In the genomic region with DNA sequence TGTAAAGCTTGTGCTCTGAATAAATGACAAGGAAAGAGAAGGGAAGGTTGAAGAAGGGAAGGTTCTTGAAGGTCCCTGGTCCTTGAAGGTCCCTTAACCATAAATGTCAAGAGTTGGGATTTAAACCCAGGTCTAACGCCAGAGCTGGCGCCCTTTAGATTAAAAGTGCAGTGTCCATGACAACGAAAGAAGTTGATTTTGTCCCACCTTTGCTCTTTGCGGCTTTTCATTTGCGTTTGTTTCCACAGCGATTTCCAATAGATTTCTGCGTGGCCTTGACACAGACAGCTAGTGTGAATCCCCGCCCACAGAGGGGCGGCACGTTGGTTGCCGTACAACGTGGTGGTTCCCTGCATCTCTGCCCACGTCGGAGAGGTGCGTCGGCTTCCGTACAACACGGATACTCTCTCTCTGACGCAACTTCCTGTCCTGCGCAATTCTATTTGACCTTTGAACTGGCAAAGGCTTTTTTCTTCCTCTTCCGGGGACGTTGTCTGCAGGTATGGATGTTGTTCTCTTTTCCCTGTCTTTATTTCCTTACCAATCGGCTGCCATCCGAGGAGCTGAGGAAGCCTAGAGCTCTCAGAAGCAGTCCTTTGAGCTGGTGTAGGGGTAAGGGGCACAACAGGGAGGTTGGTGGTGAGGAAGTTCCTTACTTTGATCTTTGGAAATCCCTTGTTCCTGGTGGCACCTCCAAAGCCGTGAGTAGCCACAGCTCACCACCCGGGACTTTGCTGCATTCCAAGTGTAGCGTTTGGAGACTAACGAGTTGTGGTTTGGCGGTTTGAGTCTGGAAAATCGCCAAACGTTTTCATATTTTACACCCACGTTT, we compare ENCODE assay signal across 1 cellular context.
TF ChIP-seq lines count a peak whose summit lies in the region.

A gene (plus strand): TSS at position 476 of the 832 bp plus-strand sequence. CDS start 1,384 bp downstream, outside the sequence.

TF ChIP-seq in HepG2, 621 proteins besides CTCF, POLR2A, EP300 and RAD21 (continued from another document and continues in another):
- TF ChIP-seq SRSF9 (IDR thresholded peaks at IDR 0.05; ENCODE audit: borderline replicate concordance, insufficient read depth, low read depth, low read length, poor library complexity, severe bottlenecking) (no peak), TAF1 (CRISPR knock-in tag; IDR thresholded peaks at IDR 0.05) (peak; percentile 98), POLR2AphosphoS2 (IDR thresholded peaks at IDR 0.05; ENCODE audit: low read depth, low read length) (peak; percentile 95; the same call in 1 of the 2 replicates), ZNF678 (CRISPR knock-in tag; IDR thresholded peaks at IDR 0.05) (no peak), ZNF670 (CRISPR knock-in tag; IDR thresholded peaks at IDR 0.05; ENCODE audit: borderline replicate concordance) (no peak), HNF4G (IDR thresholded peaks at IDR 0.05; ENCODE audit: borderline replicate concordance, low read depth, low read length) (peak; percentile 70), HNF4G (CRISPR knock-in tag; IDR thresholded peaks at IDR 0.05; ENCODE audit: borderline replicate concordance, low read depth) (peak; percentile 69), NRL (CRISPR knock-in tag; IDR thresholded peaks at IDR 0.05; ENCODE audit: borderline replicate concordance) (peak; percentile 68; the same call in 1 of the 2 replicates), ZNF256 (CRISPR knock-in tag; conservative IDR thresholded peaks at IDR 0.05) (0 out of 2 replicates have a peak, but pooled peaks have one; percentile 27), TBL1XR1 (IDR thresholded peaks at IDR 0.05; ENCODE audit: borderline replicate concordance, low read length, partially characterized antibody) (peak; percentile 86), ELF3 (CRISPR knock-in tag; IDR thresholded peaks at IDR 0.05) (peak; percentile 98), ARNT2 (CRISPR knock-in tag; IDR thresholded peaks at IDR 0.05; ENCODE audit: low read depth) (0 out of 2 replicates have a peak, but pooled peaks have one; percentile 32), ZNF567 (CRISPR knock-in tag; IDR thresholded peaks at IDR 0.05; ENCODE audit: borderline replicate concordance) (peak; percentile 57; the same call in 1 of the 2 replicates), PPARG (CRISPR knock-in tag; conservative IDR thresholded peaks at IDR 0.05) (peak; percentile 78), ZNF878 (CRISPR knock-in tag; IDR thresholded peaks at IDR 0.05) (no peak), ZNF17 (CRISPR knock-in tag; IDR thresholded peaks at IDR 0.05) (no peak), ZNF788 (CRISPR knock-in tag; IDR thresholded peaks at IDR 0.05; ENCODE audit: borderline replicate concordance) (peak; percentile 94), ZNF619 (CRISPR knock-in tag; IDR thresholded peaks at IDR 0.05) (peak; percentile 87), ZFP37 (CRISPR knock-in tag; IDR thresholded peaks at IDR 0.05; ENCODE audit: borderline replicate concordance) (no peak), ZNF772 (CRISPR knock-in tag; IDR thresholded peaks at IDR 0.05) (peak; percentile 80; the same call in 1 of the 2 replicates), DNMT1 (CRISPR knock-in tag; IDR thresholded peaks at IDR 0.05) (no peak), ZFP1 (CRISPR knock-in tag; IDR thresholded peaks at IDR 0.05) (no peak), ZNF143 (CRISPR knock-in tag; IDR thresholded peaks at IDR 0.05) (no peak; the same call in 1 of the 2 replicates), TAF15 (IDR thresholded peaks at IDR 0.05; ENCODE audit: low read depth, low read length, poor library complexity, severe bottlenecking) (no peak), PHB2 (IDR thresholded peaks at IDR 0.05; ENCODE audit: partially characterized antibody) (no peak), HOXA9 (CRISPR knock-in tag; IDR thresholded peaks at IDR 0.05; ENCODE audit: borderline replicate concordance) (no peak), HOXA7 (CRISPR knock-in tag; IDR thresholded peaks at IDR 0.05) (no peak), FOXC1 (CRISPR knock-in tag; IDR thresholded peaks at IDR 0.05; ENCODE audit: borderline replicate concordance) (peak; percentile 91), HHEX (CRISPR knock-in tag; IDR thresholded peaks at IDR 0.05) (0 out of 2 replicates have a peak, but pooled peaks have one; percentile 8), SRSF1 (optimal IDR thresholded peaks at IDR 0.05; ENCODE audit: low read depth, low read length) (peak; percentile 69), KAT8 (CRISPR knock-in tag; IDR thresholded peaks at IDR 0.05) (peak; percentile 97), KLF12 (CRISPR knock-in tag; IDR thresholded peaks at IDR 0.05; ENCODE audit: borderline replicate concordance) (0 out of 2 replicates have a peak, but pooled peaks have one; percentile 30), PHF20 (CRISPR knock-in tag; IDR thresholded peaks at IDR 0.05) (peak; percentile 95), SRSF4 (IDR thresholded peaks at IDR 0.05; ENCODE audit: low read depth, low read length, poor library complexity, severe bottlenecking) (no peak), HOXA3 (CRISPR knock-in tag; IDR thresholded peaks at IDR 0.05) (peak; percentile 50; the same call in 1 of the 2 replicates), RAD51 (IDR thresholded peaks at IDR 0.05; ENCODE audit: borderline replicate concordance) (no peak), HMG20B (CRISPR knock-in tag; conservative IDR thresholded peaks at IDR 0.05) (peak; percentile 45; the same call in 1 of the 2 replicates), JUN (CRISPR knock-in tag; IDR thresholded peaks at IDR 0.05) (no peak), ZNF367 (CRISPR knock-in tag; IDR thresholded peaks at IDR 0.05; ENCODE audit: borderline replicate concordance) (no peak), KDM3A (CRISPR knock-in tag; IDR thresholded peaks at IDR 0.05; ENCODE audit: low read depth) (0 out of 2 replicates have a peak, but pooled peaks have one; percentile 48), TBX2 (CRISPR knock-in tag; IDR thresholded peaks at IDR 0.05; ENCODE audit: borderline replicate concordance) (peak; percentile 85), FOXA1 (IDR thresholded peaks at IDR 0.05) (no peak), FOXA1 (CRISPR knock-in tag; IDR thresholded peaks at IDR 0.05) (0 out of 2 replicates have a peak, but pooled peaks have one; percentile 4), ZNF615 (CRISPR knock-in tag; IDR thresholded peaks at IDR 0.05; ENCODE audit: borderline replicate concordance) (peak; percentile 82; the same call in 1 of the 2 replicates), ZNF205 (CRISPR knock-in tag; IDR thresholded peaks at IDR 0.05) (0 out of 2 replicates have a peak, but pooled peaks have one; percentile 39), ZNF224 (CRISPR knock-in tag; IDR thresholded peaks at IDR 0.05) (peak; percentile 78; the same call in 1 of the 2 replicates), GZF1 (CRISPR knock-in tag; IDR thresholded peaks at IDR 0.05) (0 out of 2 replicates have a peak, but pooled peaks have one; percentile 19), ZNF883 (CRISPR knock-in tag; IDR thresholded peaks at IDR 0.05; ENCODE audit: not compliant biosample characterization) (peak; percentile 64)
- TF ChIP-seq, protein P1, sequence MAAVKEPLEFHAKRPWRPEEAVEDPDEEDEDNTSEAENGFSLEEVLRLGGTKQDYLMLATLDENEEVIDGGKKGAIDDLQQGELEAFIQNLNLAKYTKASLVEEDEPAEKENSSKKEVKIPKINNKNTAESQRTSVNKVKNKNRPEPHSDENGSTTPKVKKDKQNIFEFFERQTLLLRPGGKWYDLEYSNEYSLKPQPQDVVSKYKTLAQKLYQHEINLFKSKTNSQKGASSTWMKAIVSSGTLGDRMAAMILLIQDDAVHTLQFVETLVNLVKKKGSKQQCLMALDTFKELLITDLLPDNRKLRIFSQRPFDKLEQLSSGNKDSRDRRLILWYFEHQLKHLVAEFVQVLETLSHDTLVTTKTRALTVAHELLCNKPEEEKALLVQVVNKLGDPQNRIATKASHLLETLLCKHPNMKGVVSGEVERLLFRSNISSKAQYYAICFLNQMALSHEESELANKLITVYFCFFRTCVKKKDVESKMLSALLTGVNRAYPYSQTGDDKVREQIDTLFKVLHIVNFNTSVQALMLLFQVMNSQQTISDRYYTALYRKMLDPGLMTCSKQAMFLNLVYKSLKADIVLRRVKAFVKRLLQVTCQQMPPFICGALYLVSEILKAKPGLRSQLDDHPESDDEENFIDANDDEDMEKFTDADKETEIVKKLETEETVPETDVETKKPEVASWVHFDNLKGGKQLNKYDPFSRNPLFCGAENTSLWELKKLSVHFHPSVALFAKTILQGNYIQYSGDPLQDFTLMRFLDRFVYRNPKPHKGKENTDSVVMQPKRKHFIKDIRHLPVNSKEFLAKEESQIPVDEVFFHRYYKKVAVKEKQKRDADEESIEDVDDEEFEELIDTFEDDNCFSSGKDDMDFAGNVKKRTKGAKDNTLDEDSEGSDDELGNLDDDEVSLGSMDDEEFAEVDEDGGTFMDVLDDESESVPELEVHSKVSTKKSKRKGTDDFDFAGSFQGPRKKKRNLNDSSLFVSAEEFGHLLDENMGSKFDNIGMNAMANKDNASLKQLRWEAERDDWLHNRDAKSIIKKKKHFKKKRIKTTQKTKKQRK (IDR thresholded peaks at IDR 0.05; ENCODE audit: low read length), result no peak
- TF ChIP-seq, protein P2, sequence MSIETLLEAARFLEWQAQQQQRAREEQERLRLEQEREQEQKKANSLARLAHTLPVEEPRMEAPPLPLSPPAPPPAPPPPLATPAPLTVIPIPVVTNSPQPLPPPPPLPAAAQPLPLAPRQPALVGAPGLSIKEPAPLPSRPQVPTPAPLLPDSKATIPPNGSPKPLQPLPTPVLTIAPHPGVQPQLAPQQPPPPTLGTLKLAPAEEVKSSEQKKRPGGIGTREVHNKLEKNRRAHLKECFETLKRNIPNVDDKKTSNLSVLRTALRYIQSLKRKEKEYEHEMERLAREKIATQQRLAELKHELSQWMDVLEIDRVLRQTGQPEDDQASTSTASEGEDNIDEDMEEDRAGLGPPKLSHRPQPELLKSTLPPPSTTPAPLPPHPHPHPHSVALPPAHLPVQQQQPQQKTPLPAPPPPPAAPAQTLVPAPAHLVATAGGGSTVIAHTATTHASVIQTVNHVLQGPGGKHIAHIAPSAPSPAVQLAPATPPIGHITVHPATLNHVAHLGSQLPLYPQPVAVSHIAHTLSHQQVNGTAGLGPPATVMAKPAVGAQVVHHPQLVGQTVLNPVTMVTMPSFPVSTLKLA (IDR thresholded peaks at IDR 0.05), result peak; percentile 76
- TF ChIP-seq, protein P3, sequence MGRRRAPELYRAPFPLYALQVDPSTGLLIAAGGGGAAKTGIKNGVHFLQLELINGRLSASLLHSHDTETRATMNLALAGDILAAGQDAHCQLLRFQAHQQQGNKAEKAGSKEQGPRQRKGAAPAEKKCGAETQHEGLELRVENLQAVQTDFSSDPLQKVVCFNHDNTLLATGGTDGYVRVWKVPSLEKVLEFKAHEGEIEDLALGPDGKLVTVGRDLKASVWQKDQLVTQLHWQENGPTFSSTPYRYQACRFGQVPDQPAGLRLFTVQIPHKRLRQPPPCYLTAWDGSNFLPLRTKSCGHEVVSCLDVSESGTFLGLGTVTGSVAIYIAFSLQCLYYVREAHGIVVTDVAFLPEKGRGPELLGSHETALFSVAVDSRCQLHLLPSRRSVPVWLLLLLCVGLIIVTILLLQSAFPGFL (CRISPR knock-in tag; IDR thresholded peaks at IDR 0.05), result 0 out of 2 replicates have a peak, but pooled peaks have one; percentile 19
- TF ChIP-seq, protein P4, sequence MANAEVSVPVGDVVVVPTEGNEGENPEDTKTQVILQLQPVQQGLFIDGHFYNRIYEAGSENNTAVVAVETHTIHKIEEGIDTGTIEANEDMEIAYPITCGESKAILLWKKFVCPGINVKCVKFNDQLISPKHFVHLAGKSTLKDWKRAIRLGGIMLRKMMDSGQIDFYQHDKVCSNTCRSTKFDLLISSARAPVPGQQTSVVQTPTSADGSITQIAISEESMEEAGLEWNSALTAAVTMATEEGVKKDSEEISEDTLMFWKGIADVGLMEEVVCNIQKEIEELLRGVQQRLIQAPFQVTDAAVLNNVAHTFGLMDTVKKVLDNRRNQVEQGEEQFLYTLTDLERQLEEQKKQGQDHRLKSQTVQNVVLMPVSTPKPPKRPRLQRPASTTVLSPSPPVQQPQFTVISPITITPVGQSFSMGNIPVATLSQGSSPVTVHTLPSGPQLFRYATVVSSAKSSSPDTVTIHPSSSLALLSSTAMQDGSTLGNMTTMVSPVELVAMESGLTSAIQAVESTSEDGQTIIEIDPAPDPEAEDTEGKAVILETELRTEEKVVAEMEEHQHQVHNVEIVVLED (CRISPR knock-in tag; IDR thresholded peaks at IDR 0.05; ENCODE audit: borderline replicate concordance), result peak; percentile 85
- TF ChIP-seq, protein P5, sequence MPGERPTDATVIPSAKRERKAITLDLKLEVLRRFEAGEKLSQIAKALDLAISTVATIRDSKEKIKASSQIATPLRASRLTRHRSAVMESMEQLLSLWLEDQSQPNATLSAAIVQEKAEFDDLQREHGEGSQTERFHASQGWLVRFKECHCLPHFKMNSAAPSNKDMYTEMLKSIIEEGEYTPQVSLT (CRISPR knock-in tag; IDR thresholded peaks at IDR 0.05; ENCODE audit: borderline replicate concordance, low read depth), result no peak
- TF ChIP-seq, protein P6, sequence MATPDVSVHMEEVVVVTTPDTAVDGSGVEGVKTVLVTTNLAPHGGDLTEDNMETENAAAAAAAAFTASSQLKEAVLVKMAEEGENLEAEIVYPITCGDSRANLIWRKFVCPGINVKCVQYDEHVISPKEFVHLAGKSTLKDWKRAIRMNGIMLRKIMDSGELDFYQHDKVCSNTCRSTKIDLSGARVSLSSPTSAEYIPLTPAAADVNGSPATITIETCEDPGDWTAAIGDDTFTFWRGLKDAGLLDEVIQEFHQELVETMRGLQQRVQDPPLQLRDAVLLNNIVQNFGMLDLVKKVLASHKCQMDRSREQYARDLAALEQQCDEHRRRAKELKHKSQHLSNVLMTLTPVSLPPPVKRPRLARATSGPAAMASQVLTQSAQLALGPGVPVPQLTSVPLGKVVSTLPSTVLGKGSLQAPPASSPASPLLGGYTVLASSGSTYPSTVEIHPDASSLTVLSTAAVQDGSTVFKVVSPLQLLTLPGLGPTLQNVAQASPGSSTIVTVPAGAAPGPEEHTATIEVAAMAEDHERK (CRISPR knock-in tag; IDR thresholded peaks at IDR 0.05; ENCODE audit: low read depth), result peak; percentile 63
